Comparison of ENCODE assay signal across 8 cellular contexts in the genomic region with DNA sequence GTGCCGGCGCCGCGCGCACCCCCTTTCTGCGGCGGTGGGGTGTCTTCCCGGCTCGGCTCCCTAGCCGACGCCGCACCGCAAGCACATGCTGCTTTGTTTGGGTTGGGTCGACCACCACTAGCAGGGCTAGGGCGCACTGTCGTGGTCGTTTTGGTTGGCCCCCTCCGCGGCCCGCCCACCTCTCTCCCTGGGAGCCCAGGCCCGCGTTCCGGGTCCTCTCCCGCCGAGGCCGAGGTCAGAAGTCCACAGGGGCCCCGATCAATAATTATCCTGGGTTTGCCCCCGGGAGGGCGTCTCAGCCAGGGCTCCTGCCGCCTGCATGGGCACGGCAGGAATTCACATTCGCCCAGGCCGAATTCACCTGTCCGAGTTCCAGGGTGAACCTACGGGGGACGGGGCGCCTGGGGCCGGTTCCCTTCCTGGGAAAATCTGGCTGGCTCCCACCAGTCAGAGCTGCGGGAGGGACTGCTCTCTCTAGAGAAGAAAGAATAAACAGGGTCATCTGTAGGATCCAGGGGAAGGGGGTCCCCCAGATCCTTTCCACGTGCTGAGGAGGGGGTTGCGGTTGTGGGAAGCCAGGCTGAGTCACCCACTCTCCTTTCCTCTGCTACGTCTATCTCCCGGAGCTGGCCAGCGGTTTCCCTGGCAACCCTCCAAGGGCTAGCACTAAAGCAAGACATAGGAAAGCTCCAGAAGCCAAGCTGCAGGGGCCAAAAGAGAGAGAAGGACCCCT. TPM values are rescaled to one million over a fixed set of nuclear protein-coding genes. Genes with fewer than 3 reads are reported as not detected.
DNase-seq lines count a peak whose midpoint lies in the region; ATAC-seq, FAIRE-seq and TF ChIP-seq lines count a peak whose summit lies in the region.
"Had no signal": no experiment of that assay in that cellular context is flagged by ENCODE, and none has a peak within 500 bp of the region (broad histone marks: within the 10 kb centered on the region; RNA-seq: fewer than 3 reads in every experiment).

No MANE protein-coding gene starts in this region.

- peak; percentile 17 for ATAC-seq in HG03342 (IDR thresholded peaks at IDR 0.05; ENCODE audit: unreplicated experiment)

- FAIRE-seq in bronchial epithelial cell (lab: Jason Lieb, UNC) (no peak), small intestine (lab: Jason Lieb, UNC) (no peak)
- FAIRE-seq: frontal cortex had no signal

- WGBS in small intestine, 3 donors = 0 to 2% (median 2%) methylated on average over 24 to 44 of the region's 44 CpGs

- H3K36me3 ChIP-seq in SJSA1 (peaks cover 3% of the 10 kb centered on the region; the same call in 1 of the 2 replicates), bronchial epithelial cell (ENCODE audit: control insufficient read depth, insufficient read depth, low read length) (no peaks in the 10 kb centered on the region), kidney epithelial cell (ENCODE audit: control insufficient read depth, insufficient read depth, low read length) (no peaks in the 10 kb centered on the region), small intestine (ENCODE audit: control insufficient read depth in 2 of 2, insufficient read depth in 2 of 2, low read length in 2 of 2) (no peaks in the 10 kb centered on the region)

- no peaks in the 10 kb centered on the region for H3K27me3 ChIP-seq in SJSA1 (replicated peaks)
- no peaks in the 10 kb centered on the region for H3K27me3 ChIP-seq in bronchial epithelial cell (ENCODE audit: control insufficient read depth, insufficient read depth, low read length)
- H3K27me3 ChIP-seq in kidney epithelial cell (ENCODE audit: control insufficient read depth, insufficient read depth, low read length) = no peaks in the 10 kb centered on the region
- H3K27me3 ChIP-seq in small intestine (ENCODE audit: control insufficient read depth in 2 of 2, insufficient read depth in 2 of 2, low read length in 2 of 2) = no peaks in the 10 kb centered on the region

- H3K4me1 ChIP-seq in SJSA1 (replicated peaks) (peaks cover 20% of the 10 kb centered on the region), small intestine (ENCODE audit: control insufficient read depth in 2 of 2, insufficient read depth in 1 of 2, low read depth in 1 of 2, low read length in 1 of 2) (peaks cover 0 to 6% of the 10 kb centered on the region in 2 donors)

- no peak for DNase-seq in GM12864 (ENCODE audit: low read depth)
- DNase-seq in SJSA1 (ENCODE audit: low read depth in 1 of 2, low spot score in 2 of 2) = peak; percentile 74 to 82
- peak; percentile 45 for DNase-seq in bronchial epithelial cell (ENCODE audit: low read depth)
- DNase-seq in kidney epithelial cell (ENCODE audit: low read depth) = peak; percentile 45
- DNase-seq in small intestine = peak; percentile 40
- DNase-seq in NOMO-1 (lab: John Stamatoyannopoulos, UW; ENCODE audit: unreplicated experiment in 2 of 2) = no peak

- TF ChIP-seq CTCF in GM12864 (IDR thresholded peaks at IDR 0.05; ENCODE audit: low read depth, low read length, missing control alignments) (no peak), bronchial epithelial cell (IDR thresholded peaks at IDR 0.05; ENCODE audit: insufficient read depth, low read length, severe bottlenecking) (no peak), kidney epithelial cell (IDR thresholded peaks at IDR 0.05; ENCODE audit: insufficient read depth, low read length, poor library complexity, severe bottlenecking) (no peak)

- peak overlapping the region; percentile 78 for H3K4me3 ChIP-seq in GM12864 (ENCODE audit: low read depth, low read length)
- peak overlapping the region; percentile 93 for H3K4me3 ChIP-seq in SJSA1
- peak overlapping the region; percentile 64 for H3K4me3 ChIP-seq in bronchial epithelial cell (ENCODE audit: low read depth, low read length)
- peak overlapping the region; percentile 90 for H3K4me3 ChIP-seq in kidney epithelial cell (ENCODE audit: low read depth, low read length)
- H3K4me3 ChIP-seq in small intestine (ENCODE audit: low read depth in 1 of 2, low read length in 2 of 2) = peak overlapping the region; percentile 72 to 91

- H3K27ac ChIP-seq in SJSA1 (peak overlapping the region; percentile 67), small intestine (ENCODE audit: low read depth in 1 of 2, low read length in 1 of 2) (peak overlapping the region; percentile 83 to 91)

- peaks cover 2% of the 10 kb centered on the region; the same call in 1 of the 2 replicates for H3K9me3 ChIP-seq in SJSA1 (replicated peaks)
- H3K9me3 ChIP-seq in small intestine (ENCODE audit: control insufficient read depth, low read depth) = no peaks in the 10 kb centered on the region

RNA-seq across cellular contexts. Expression of a gene that starts 0.6 kb away (rescaled TPM):
- total RNA-seq in SJSA1 (2014; rRNA removed; shearing (Covaris generic)) = 22.1 and 36.0 TPM in 2 replicates
- total RNA-seq in bronchial epithelial cell (11.6 and 12.2 TPM in 2 replicates), kidney epithelial cell (27.5 and 29.6 TPM in 2 replicates)
- polyA plus RNA-seq in small intestine = 10 to 100 TPM; 13.4 to 22.0 (median 18.1) TPM

RNA-seq across cellular contexts. Expression of a gene that starts 11.5 kb away (rescaled TPM):
- total RNA-seq in SJSA1 (2014; rRNA removed; shearing (Covaris generic)) = 4.6 and 4.8 TPM in 2 replicates
- total RNA-seq in bronchial epithelial cell = 1.3 TPM in 2 replicates
- 11.4 and 24.4 TPM in 2 replicates for total RNA-seq in kidney epithelial cell
- polyA plus RNA-seq in small intestine = 10 to 100 TPM in 2 of 3 donors, 1 to 10 TPM in 1; 2.7 to 18.3 (median 11.3) TPM

Comparison
In these comparisons a context has a peak if more than half of its experiments do, and no peak if none do; other contexts are left out.
1. DNase-seq: peak in SJSA1 (2 of 2), bronchial epithelial cell (single experiment), kidney epithelial cell (single experiment) and small intestine (single experiment); none in GM12864 (single experiment) and NOMO-1 (0 of 2).
2. Peak in every context shown above with its lines, with median percentiles within 50 percentile points of each other: H3K4me3 ChIP-seq.